In genomic region chr6:37819177-37819801, GRCh38 we compare ENCODE assay signal across 1 cellular context.
TF ChIP-seq lines count a peak whose summit lies in the region.

TSS of gene ZFAND3 (plus strand) at chr6:37819727. CDS start at chr6:37819946, 219 bp downstream.

TF ChIP-seq in GM12878, 131 proteins besides CTCF, POLR2A, EP300 and RAD21 (continued from another document and continues in another):
- TF ChIP-seq, protein P1, sequence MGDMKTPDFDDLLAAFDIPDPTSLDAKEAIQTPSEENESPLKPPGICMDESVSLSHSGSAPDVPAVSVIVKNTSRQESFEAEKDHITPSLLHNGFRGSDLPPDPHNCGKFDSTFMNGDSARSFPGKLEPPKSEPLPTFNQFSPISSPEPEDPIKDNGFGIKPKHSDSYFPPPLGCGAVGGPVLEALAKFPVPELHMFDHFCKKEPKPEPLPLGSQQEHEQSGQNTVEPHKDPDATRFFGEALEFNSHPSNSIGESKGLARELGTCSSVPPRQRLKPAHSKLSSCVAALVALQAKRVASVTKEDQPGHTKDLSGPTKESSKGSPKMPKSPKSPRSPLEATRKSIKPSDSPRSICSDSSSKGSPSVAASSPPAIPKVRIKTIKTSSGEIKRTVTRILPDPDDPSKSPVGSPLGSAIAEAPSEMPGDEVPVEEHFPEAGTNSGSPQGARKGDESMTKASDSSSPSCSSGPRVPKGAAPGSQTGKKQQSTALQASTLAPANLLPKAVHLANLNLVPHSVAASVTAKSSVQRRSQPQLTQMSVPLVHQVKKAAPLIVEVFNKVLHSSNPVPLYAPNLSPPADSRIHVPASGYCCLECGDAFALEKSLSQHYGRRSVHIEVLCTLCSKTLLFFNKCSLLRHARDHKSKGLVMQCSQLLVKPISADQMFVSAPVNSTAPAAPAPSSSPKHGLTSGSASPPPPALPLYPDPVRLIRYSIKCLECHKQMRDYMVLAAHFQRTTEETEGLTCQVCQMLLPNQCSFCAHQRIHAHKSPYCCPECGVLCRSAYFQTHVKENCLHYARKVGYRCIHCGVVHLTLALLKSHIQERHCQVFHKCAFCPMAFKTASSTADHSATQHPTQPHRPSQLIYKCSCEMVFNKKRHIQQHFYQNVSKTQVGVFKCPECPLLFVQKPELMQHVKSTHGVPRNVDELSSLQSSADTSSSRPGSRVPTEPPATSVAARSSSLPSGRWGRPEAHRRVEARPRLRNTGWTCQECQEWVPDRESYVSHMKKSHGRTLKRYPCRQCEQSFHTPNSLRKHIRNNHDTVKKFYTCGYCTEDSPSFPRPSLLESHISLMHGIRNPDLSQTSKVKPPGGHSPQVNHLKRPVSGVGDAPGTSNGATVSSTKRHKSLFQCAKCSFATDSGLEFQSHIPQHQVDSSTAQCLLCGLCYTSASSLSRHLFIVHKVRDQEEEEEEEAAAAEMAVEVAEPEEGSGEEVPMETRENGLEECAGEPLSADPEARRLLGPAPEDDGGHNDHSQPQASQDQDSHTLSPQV (IDR thresholded peaks at IDR 0.05), result no peak
- TF ChIP-seq ZSCAN29 (IDR thresholded peaks at IDR 0.05) (no peak), BMI1 (IDR thresholded peaks at IDR 0.05; ENCODE audit: borderline replicate concordance) (no peak), FOXK2 (IDR thresholded peaks at IDR 0.05) (peak; percentile 99), RCOR1 (conservative IDR thresholded peaks at IDR 0.05; ENCODE audit: low read depth, low read length) (0 out of 2 replicates have a peak, but pooled peaks have one; percentile 60), ETV6 (conservative IDR thresholded peaks at IDR 0.05 in 1 of 2, IDR thresholded peaks at IDR 0.05 in 1 of 2; ENCODE audit: borderline replicate concordance in 1 of 2, low read depth in 1 of 2) (no peak), E4F1 (IDR thresholded peaks at IDR 0.05; ENCODE audit: borderline replicate concordance, partially characterized antibody) (peak; percentile 89), MYB (IDR thresholded peaks at IDR 0.05; ENCODE audit: borderline replicate concordance, low read depth, low read length) (no peak), SP1 (IDR thresholded peaks at IDR 0.05; ENCODE audit: low read depth, low read length) (peak; percentile 67), SMARCA5 (IDR thresholded peaks at IDR 0.05) (no peak), PRDM15 (CRISPR knock-in tag; IDR thresholded peaks at IDR 0.05) (no peak), CREB1 (IDR thresholded peaks at IDR 0.05; ENCODE audit: low read depth) (no peak; the same call in 1 of the 2 replicates), SRF (IDR thresholded peaks at IDR 0.05; ENCODE audit: low read depth in 2 of 2, low read length in 2 of 2) (peak in 1 of 2 experiments; percentile 24; a peak in 1 of 4 replicates), PAX8 (IDR thresholded peaks at IDR 0.05) (no peak), STAT3 (IDR thresholded peaks at IDR 0.05; ENCODE audit: low read depth, low read length) (no peak), ZBTB4 (CRISPR knock-in tag; IDR thresholded peaks at IDR 0.05) (no peak), IRF4 (IDR thresholded peaks at IDR 0.05; ENCODE audit: low read depth, low read length) (no peak), CBX5 (IDR thresholded peaks at IDR 0.05; ENCODE audit: low read depth) (no peak), YBX1 (IDR thresholded peaks at IDR 0.05) (no peak), KLF5 (IDR thresholded peaks at IDR 0.05; ENCODE audit: partially characterized antibody) (peak; percentile 99), PAX5 (IDR thresholded peaks at IDR 0.05; ENCODE audit: borderline replicate concordance, low read depth, low read length) (no peak), MTA3 (IDR thresholded peaks at IDR 0.05; ENCODE audit: borderline replicate concordance, low read length) (no peak), ESRRA (IDR thresholded peaks at IDR 0.05; ENCODE audit: low read length) (peak; percentile 55), PML (IDR thresholded peaks at IDR 0.05; ENCODE audit: low read length) (no peak; the same call in 1 of the 2 replicates), DPF2 (IDR thresholded peaks at IDR 0.05) (peak; percentile 59), TCF3 (IDR thresholded peaks at IDR 0.05; ENCODE audit: borderline replicate concordance, insufficient read depth, low read depth, low read length) (0 out of 2 replicates have a peak, but pooled peaks have one; percentile 36), KDM1A (IDR thresholded peaks at IDR 0.05; ENCODE audit: borderline replicate concordance) (no peak), IKZF1 (conservative IDR thresholded peaks at IDR 0.05) (peak; percentile 73), SIN3A (IDR thresholded peaks at IDR 0.05; ENCODE audit: low read depth, low read length) (0 out of 2 replicates have a peak, but pooled peaks have one; percentile 34)
- TF ChIP-seq, protein P2, sequence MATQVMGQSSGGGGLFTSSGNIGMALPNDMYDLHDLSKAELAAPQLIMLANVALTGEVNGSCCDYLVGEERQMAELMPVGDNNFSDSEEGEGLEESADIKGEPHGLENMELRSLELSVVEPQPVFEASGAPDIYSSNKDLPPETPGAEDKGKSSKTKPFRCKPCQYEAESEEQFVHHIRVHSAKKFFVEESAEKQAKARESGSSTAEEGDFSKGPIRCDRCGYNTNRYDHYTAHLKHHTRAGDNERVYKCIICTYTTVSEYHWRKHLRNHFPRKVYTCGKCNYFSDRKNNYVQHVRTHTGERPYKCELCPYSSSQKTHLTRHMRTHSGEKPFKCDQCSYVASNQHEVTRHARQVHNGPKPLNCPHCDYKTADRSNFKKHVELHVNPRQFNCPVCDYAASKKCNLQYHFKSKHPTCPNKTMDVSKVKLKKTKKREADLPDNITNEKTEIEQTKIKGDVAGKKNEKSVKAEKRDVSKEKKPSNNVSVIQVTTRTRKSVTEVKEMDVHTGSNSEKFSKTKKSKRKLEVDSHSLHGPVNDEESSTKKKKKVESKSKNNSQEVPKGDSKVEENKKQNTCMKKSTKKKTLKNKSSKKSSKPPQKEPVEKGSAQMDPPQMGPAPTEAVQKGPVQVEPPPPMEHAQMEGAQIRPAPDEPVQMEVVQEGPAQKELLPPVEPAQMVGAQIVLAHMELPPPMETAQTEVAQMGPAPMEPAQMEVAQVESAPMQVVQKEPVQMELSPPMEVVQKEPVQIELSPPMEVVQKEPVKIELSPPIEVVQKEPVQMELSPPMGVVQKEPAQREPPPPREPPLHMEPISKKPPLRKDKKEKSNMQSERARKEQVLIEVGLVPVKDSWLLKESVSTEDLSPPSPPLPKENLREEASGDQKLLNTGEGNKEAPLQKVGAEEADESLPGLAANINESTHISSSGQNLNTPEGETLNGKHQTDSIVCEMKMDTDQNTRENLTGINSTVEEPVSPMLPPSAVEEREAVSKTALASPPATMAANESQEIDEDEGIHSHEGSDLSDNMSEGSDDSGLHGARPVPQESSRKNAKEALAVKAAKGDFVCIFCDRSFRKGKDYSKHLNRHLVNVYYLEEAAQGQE (IDR thresholded peaks at IDR 0.05; ENCODE audit: low read depth, low read length), result no peak
- TF ChIP-seq, protein P3, sequence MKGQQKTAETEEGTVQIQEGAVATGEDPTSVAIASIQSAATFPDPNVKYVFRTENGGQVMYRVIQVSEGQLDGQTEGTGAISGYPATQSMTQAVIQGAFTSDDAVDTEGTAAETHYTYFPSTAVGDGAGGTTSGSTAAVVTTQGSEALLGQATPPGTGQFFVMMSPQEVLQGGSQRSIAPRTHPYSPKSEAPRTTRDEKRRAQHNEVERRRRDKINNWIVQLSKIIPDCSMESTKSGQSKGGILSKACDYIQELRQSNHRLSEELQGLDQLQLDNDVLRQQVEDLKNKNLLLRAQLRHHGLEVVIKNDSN (IDR thresholded peaks at IDR 0.05; ENCODE audit: borderline replicate concordance, extremely low read length, insufficient read depth, low read depth, low read length), result peak; percentile 41
- TF ChIP-seq, protein P4, sequence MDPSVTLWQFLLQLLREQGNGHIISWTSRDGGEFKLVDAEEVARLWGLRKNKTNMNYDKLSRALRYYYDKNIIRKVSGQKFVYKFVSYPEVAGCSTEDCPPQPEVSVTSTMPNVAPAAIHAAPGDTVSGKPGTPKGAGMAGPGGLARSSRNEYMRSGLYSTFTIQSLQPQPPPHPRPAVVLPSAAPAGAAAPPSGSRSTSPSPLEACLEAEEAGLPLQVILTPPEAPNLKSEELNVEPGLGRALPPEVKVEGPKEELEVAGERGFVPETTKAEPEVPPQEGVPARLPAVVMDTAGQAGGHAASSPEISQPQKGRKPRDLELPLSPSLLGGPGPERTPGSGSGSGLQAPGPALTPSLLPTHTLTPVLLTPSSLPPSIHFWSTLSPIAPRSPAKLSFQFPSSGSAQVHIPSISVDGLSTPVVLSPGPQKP (IDR thresholded peaks at IDR 0.05; ENCODE audit: low read depth, low read length), result 0 out of 2 replicates have a peak, but pooled peaks have one; percentile 48
- TF ChIP-seq, protein P5, sequence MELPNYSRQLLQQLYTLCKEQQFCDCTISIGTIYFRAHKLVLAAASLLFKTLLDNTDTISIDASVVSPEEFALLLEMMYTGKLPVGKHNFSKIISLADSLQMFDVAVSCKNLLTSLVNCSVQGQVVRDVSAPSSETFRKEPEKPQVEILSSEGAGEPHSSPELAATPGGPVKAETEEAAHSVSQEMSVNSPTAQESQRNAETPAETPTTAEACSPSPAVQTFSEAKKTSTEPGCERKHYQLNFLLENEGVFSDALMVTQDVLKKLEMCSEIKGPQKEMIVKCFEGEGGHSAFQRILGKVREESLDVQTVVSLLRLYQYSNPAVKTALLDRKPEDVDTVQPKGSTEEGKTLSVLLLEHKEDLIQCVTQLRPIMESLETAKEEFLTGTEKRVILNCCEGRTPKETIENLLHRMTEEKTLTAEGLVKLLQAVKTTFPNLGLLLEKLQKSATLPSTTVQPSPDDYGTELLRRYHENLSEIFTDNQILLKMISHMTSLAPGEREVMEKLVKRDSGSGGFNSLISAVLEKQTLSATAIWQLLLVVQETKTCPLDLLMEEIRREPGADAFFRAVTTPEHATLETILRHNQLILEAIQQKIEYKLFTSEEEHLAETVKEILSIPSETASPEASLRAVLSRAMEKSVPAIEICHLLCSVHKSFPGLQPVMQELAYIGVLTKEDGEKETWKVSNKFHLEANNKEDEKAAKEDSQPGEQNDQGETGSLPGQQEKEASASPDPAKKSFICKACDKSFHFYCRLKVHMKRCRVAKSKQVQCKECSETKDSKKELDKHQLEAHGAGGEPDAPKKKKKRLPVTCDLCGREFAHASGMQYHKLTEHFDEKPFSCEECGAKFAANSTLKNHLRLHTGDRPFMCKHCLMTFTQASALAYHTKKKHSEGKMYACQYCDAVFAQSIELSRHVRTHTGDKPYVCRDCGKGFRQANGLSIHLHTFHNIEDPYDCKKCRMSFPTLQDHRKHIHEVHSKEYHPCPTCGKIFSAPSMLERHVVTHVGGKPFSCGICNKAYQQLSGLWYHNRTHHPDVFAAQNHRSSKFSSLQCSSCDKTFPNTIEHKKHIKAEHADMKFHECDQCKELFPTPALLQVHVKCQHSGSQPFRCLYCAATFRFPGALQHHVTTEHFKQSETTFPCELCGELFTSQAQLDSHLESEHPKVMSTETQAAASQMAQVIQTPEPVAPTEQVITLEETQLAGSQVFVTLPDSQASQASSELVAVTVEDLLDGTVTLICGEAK (IDR thresholded peaks at IDR 0.05; ENCODE audit: borderline replicate concordance), result no peak; the same call in 1 of the 2 replicates
